Comparison of ENCODE assay signal across 10 cellular contexts in the genomic region with DNA sequence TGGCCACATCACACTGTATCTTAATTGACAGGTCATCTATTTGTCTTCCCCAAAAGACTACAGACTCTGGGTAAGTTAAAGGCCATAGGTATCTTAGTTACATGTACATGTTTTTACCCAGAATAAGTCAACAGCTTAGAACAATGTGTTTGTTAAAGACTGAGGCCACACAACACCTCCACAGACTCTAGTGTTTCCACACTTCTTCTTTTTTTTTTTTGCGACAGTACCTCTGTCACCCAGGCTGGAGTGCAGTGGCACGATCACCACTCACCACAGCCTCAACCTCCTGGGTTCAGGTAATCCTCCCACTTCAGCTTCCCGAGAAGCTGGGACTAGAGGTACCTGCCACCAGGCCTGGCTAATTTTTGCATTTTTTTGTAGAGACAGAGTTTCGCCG. TPM values are rescaled to one million over a fixed set of nuclear protein-coding genes. Genes with fewer than 3 reads are reported as not detected.
DNase-seq lines count a peak whose midpoint lies in the region; ATAC-seq and TF ChIP-seq lines count a peak whose summit lies in the region.
"Had no signal": no experiment of that assay in that cellular context is flagged by ENCODE, and none has a peak within 500 bp of the region (broad histone marks: within the 10 kb centered on the region; RNA-seq: fewer than 3 reads in every experiment).

No MANE protein-coding gene starts in this region.

- H3K9me3 ChIP-seq in KOPT-K1 (ENCODE audit: insufficient read depth, low read length, poor library complexity, severe bottlenecking): no peaks in the 10 kb centered on the region

- H3K36me3 ChIP-seq in KOPT-K1 (ENCODE audit: insufficient read depth, low read length): peaks cover 38% of the 10 kb centered on the region

- intact Hi-C loops in Calu3 (cut with micrococcal nuclease; ENCODE audit: unreplicated experiment): no loop called here

- TF ChIP-seq CTCF in Calu3 (IDR thresholded peaks at IDR 0.05; ENCODE audit: unreplicated experiment) (no peak), brain (conservative IDR thresholded peaks at IDR 0.05) (no peak), neural crest cell (conservative IDR thresholded peaks at IDR 0.05) (no peak)

- H3K36me3 Mint-ChIP-seq in Calu3 (ENCODE audit: insufficient read depth, unreplicated experiment) (peaks cover 43% of the 10 kb centered on the region), brain (peaks cover 38% of the 10 kb centered on the region), neural crest cell (ENCODE audit: low read depth) (peaks cover 6% of the 10 kb centered on the region)

- H3K9me3 Mint-ChIP-seq in Calu3 (ENCODE audit: low read depth, unreplicated experiment) (no peaks in the 10 kb centered on the region), brain (peaks cover 0 to 10% (median 6%) of the 10 kb centered on the region in 5 experiments), neural crest cell (no peaks in the 10 kb centered on the region)

- peak overlapping the region; percentile 89 for H3K27ac ChIP-seq in KOPT-K1 (ENCODE audit: low read depth, low read length, poor library complexity, severe bottlenecking)

- H3K27ac Mint-ChIP-seq in Calu3 (ENCODE audit: unreplicated experiment): peak overlapping the region; percentile 6
- H3K27ac Mint-ChIP-seq in brain: no peak overlapping the region
- no peak overlapping the region for H3K27ac Mint-ChIP-seq in neural crest cell (ENCODE audit: unreplicated experiment)

- ATAC-seq in GM18520 (IDR thresholded peaks at IDR 0.05; ENCODE audit: unreplicated experiment): no peak

- BruUV-seq in Calu3 (replicated peaks; lab: Mats Ljungman, UMichigan): no TSS peak

- H3K4me3 Mint-ChIP-seq in Calu3 (ENCODE audit: low read depth, unreplicated experiment) (peak overlapping the region; percentile 85), brain (peak overlapping the region; percentile 93 to 99 (median 97)), neural crest cell (peak overlapping the region; percentile 97)

- H3K27me3 Mint-ChIP-seq in Calu3 (ENCODE audit: unreplicated experiment) (no peaks in the 10 kb centered on the region), brain (peaks cover 7% of the 10 kb centered on the region), neural crest cell (ENCODE audit: low read depth) (no peaks in the 10 kb centered on the region)

- H3K4me1 Mint-ChIP-seq in Calu3 (ENCODE audit: low read depth, unreplicated experiment): peaks cover 14% of the 10 kb centered on the region
- H3K4me1 Mint-ChIP-seq in brain: peaks cover 45% of the 10 kb centered on the region
- H3K4me1 Mint-ChIP-seq in neural crest cell: peaks cover 28% of the 10 kb centered on the region

- DNase-seq in Calu3 (no peak), neural crest cell (ENCODE audit: low read depth, low spot score) (no peak), AG08396 (ENCODE audit: low spot score) (no peak), anterior cingulate cortex (lab: John Stamatoyannopoulos, UW) (no peak), NCI-H128 (lab: John Stamatoyannopoulos, UW; ENCODE audit: unreplicated experiment) (no peak)
- DNase-seq: foreskin melanocyte, NCI-H345 had no signal

- CTCF ChIA-PET in Calu3 (lab: Charles Lee): interaction anchor here (0.6 to 0.7 kb wide), 2 partner anchors 932 to 1184 kb away, joined by 3 read pairs; no protein-coding TSS in a partner anchor

RNA-seq across cellular contexts. Expression of a gene that starts 1.3 kb away (rescaled TPM):
- total RNA-seq in Calu3 (2022): 31.8 and 35.9 TPM in 2 replicates
- polyA plus RNA-seq in brain (ENCODE audit: insufficient read depth, low read depth, low replicate concordance): 23.4 TPM
- 27.3 and 28.1 TPM in 2 replicates for total RNA-seq in neural crest cell

RNA-seq across cellular contexts. Expression of a gene that starts 1.9 kb away (rescaled TPM):
- total RNA-seq in Calu3 (2022) (10.5 and 11.2 TPM in 2 replicates), neural crest cell (20.8 and 20.9 TPM in 2 replicates)
- polyA plus RNA-seq in brain (ENCODE audit: insufficient read depth, low read depth, low replicate concordance): 9.4 TPM

RNA-seq across cellular contexts. Expression of a gene that starts 16.7 kb away (rescaled TPM):
- total RNA-seq in Calu3 (2022): 321 and 344 TPM in 2 replicates
- polyA plus RNA-seq in brain (ENCODE audit: insufficient read depth, low read depth, low replicate concordance): 241 TPM
- 131 and 146 TPM in 2 replicates for total RNA-seq in neural crest cell

RNA-seq across cellular contexts. Expression of a gene that starts 35.1 kb away (rescaled TPM):
- total RNA-seq in Calu3 (2022) (156 and 164 TPM in 2 replicates), neural crest cell (89.0 and 99.3 TPM in 2 replicates)
- 101 TPM for polyA plus RNA-seq in brain (ENCODE audit: insufficient read depth, low read depth, low replicate concordance)

RNA-seq across cellular contexts. Expression of a gene that starts 35.3 kb away (rescaled TPM):
- 0.80 and 1.9 TPM in 2 replicates for total RNA-seq in Calu3 (2022)
- 0.24 TPM for polyA plus RNA-seq in brain (ENCODE audit: insufficient read depth, low read depth, low replicate concordance)
- 0.23 and 0.50 TPM in 2 replicates for total RNA-seq in neural crest cell
